Comparison of ENCODE assay signal across 10 cellular contexts in genomic region chr1:223733898-223734852, GRCh38. TPM values are rescaled to one million over a fixed set of nuclear protein-coding genes. Genes with fewer than 3 reads are reported as not detected.
DNase-seq lines count a peak whose midpoint lies in the region.
"Had no signal": no experiment of that assay in that cellular context is flagged by ENCODE, and none has a peak within 500 bp of the region (broad histone marks: within the 10 kb centered on the region; RNA-seq: fewer than 3 reads in every experiment).

No MANE protein-coding gene starts in this region.

- H3K9ac ChIP-seq in skeletal muscle tissue (ENCODE audit: low read depth in 1 of 3, low read length in 3 of 3), result peak overlapping the region in 2 of 3 donors; percentile 2 to 50

- DNase-seq in H7 (peak; percentile 67), left kidney (ENCODE audit: low read depth, low spot score) (peak; percentile 46), D341Med (ENCODE audit: low spot score) (no peak), cerebellar nuclear complex (lab: John Stamatoyannopoulos, UW) (no peak), HK-2 (ENCODE audit: unreplicated experiment) (no peak), HUDEP-2 (lab: John Stamatoyannopoulos, UW; ENCODE audit: unreplicated experiment in 76 of 76) (no peak)
- DNase-seq: DND-41, mesendoderm had no signal

- H3K27ac ChIP-seq in angular gyrus (ENCODE audit: low read depth, low read length), result peak overlapping the region; percentile 56
- no peak overlapping the region for H3K27ac ChIP-seq in skeletal muscle tissue (ENCODE audit: low read depth, low read length)

- H3K4me1 ChIP-seq in skeletal muscle tissue (ENCODE audit: control insufficient read depth in 3 of 3, insufficient read depth in 3 of 3, low read length in 3 of 3), result peaks cover 44 to 48% (median 48%) of the 10 kb centered on the region in 3 donors

- H3K36me3 ChIP-seq in H7 (replicated peaks; ENCODE audit: control insufficient read depth, insufficient read depth, low read length) (no peaks in the 10 kb centered on the region), skeletal muscle tissue (ENCODE audit: control insufficient read depth in 3 of 3, insufficient read depth in 3 of 3, low read length in 3 of 3) (peaks cover 0 to 2% (median 0%) of the 10 kb centered on the region in 3 donors)

- H3K27me3 ChIP-seq in H7 (ENCODE audit: control insufficient read depth, insufficient read depth, low read length), result peaks cover 21% of the 10 kb centered on the region
- H3K27me3 ChIP-seq in skeletal muscle tissue (ENCODE audit: control insufficient read depth in 3 of 3, insufficient read depth in 3 of 3, low read length in 3 of 3), result no peaks in the 10 kb centered on the region

- no peaks in the 10 kb centered on the region for H3K9me3 ChIP-seq in skeletal muscle tissue (ENCODE audit: control insufficient read depth in 3 of 3, low read length in 3 of 3)

- H3K4me3 ChIP-seq in H7 (ENCODE audit: insufficient read depth, low read depth, low read length) (no peak overlapping the region), skeletal muscle tissue (ENCODE audit: low read length in 3 of 3) (no peak overlapping the region)

RNA-seq across cellular contexts. Expression of gene CAPN2, which starts 21.8 kb away (rescaled TPM):
- total RNA-seq in H7 (2014; rRNA removed; shearing (Covaris generic)), result 46.8 and 60.4 TPM in 2 replicates
- 78.8 TPM for total RNA-seq in skeletal muscle tissue

Comparison
In these comparisons a context has a peak if more than half of its experiments do, and no peak if none do; other contexts are left out.
1. DNase-seq: peak in H7 (single experiment) and left kidney (single experiment); none in D341Med (single experiment), cerebellar nuclear complex (0 of 2), HK-2 (single experiment) and HUDEP-2 (0 of 76).